In the genomic region with DNA sequence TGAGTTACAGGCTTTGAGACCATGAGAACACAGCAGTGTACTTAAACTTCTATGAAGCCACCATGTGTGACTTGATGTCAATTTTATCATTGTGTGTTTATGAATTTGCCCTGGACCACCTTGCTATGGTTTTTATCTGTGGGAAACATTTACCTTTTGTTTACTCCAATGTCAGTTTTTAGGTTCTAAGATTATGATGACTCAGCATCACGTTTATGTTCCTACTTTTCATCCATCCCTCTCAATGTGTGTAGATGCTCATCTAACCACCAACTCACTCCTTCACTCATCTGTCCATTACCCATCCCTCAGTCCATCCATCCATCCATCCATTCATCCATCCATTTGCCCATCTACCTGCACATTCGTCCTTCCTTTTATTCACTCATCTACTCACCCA, we compare ENCODE assay signal across 24 cellular contexts.
"Had no signal": no experiment of that assay in that cellular context is flagged by ENCODE, and none has a peak within 500 bp of the region (broad histone marks: within the 10 kb centered on the region; RNA-seq: fewer than 3 reads in every experiment).

No MANE protein-coding gene starts in this region.

- H3K9me2 ChIP-seq: SK-N-SH had no signal

- H3K36me3 ChIP-seq: MG63, Peyer's patch, SJSA1 had no signal

- H3K9ac ChIP-seq: SK-N-SH had no signal

- DNase-seq: Kasumi-1, MG63, NCI-H1105 treated with DMSO at 0.1 percent for 48 hours, NCI-H1417 treated with DMSO at 0.1 percent for 48 hours, NCI-H1436 treated with DMSO at 0.1 percent for 48 hours, NCI-H1694 treated with DMSO at 0.1 percent for 48 hours, NCI-H187 treated with DMSO at 0.1 percent for 48 hours, NCI-H2029, NCI-H2171 treated with DMSO at 0.1 percent for 48 hours, NCI-H2227 treated with DMSO at 0.1 percent for 48 hours, NCI-H345, NCI-H446, NCI-H510A treated with DMSO at 0.1 percent for 48 hours, NCI-H524 treated with DMSO at 0.1 percent for 48 hours, NCI-H526 treated with DMSO at 0.1 percent for 48 hours, NCI-H774, Peyer's patch, Right ventricle myocardium superior, RPMI8226, SHP77 treated with DMSO at 0.1 percent for 48 hours, SK-N-SH, SW 1271, T-helper 1 cell had no signal

- H3K4me3 ChIP-seq: MG63, Peyer's patch, SJSA1 had no signal

- H3K27ac ChIP-seq: Peyer's patch, SJSA1 had no signal

- H3K4me2 ChIP-seq: SK-N-SH had no signal

- H3K27me3 ChIP-seq: MG63, Peyer's patch had no signal

- H3K4me1 ChIP-seq: Peyer's patch, SJSA1 had no signal

- H3K9me3 ChIP-seq: MG63, Peyer's patch, SJSA1, SK-N-SH had no signal
